Comparison of ENCODE assay signal across 1 cellular context in the genomic region with DNA sequence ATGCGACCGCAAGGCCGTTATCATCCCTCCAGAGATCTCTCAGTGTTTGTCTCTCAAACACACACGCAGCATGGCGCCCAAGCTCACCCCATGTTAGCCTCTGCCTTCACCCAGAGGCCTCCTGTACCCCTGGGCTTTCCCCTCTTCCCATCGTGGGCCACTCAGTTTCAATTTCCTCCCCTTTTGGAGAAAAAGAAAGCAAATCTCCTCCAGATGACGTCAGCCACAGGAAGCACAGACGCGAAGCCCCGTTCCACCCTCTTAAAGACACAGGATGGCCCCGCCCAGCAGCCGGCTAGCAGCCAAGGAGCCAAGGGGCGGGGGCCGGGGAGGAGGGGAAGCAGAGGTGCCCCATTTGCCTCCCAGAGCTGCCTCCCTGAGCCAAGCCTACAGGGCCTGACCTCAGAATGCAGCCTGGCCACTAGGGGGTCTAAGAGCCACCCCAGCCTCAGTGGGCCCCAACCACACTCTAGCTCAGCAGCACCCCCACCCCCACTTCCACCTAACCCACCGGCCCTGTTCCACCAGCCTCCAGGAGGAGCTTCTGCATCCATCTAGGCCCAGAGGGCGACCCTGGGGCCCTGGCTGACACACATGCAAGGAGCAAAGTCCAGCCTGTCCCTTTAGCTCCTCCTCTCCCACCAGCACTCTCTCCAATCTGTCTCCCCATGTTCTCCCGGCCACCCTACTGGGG.
TF ChIP-seq lines count a peak whose summit lies in the region.

No MANE protein-coding gene starts in this region.

TF ChIP-seq in HCT116, 20 proteins besides CTCF, POLR2A, EP300 and RAD21:
- TF ChIP-seq YY1 (IDR thresholded peaks at IDR 0.05; ENCODE audit: extremely low read depth, insufficient replicate concordance, low read depth, low read length) (peak; percentile 43), POLR2AphosphoS5 (IDR thresholded peaks at IDR 0.05; ENCODE audit: low read depth, low read length) (peak; percentile 71), EZH2 (IDR thresholded peaks at IDR 0.05) (no peak), ZFX (IDR thresholded peaks at IDR 0.05) (peak; percentile 32; the same call in 1 of the 2 replicates), CEBPB (IDR thresholded peaks at IDR 0.05; ENCODE audit: low read depth) (no peak)
TF ChIP-seq in HCT116: peak in this region for 3.
